In the genomic region with DNA sequence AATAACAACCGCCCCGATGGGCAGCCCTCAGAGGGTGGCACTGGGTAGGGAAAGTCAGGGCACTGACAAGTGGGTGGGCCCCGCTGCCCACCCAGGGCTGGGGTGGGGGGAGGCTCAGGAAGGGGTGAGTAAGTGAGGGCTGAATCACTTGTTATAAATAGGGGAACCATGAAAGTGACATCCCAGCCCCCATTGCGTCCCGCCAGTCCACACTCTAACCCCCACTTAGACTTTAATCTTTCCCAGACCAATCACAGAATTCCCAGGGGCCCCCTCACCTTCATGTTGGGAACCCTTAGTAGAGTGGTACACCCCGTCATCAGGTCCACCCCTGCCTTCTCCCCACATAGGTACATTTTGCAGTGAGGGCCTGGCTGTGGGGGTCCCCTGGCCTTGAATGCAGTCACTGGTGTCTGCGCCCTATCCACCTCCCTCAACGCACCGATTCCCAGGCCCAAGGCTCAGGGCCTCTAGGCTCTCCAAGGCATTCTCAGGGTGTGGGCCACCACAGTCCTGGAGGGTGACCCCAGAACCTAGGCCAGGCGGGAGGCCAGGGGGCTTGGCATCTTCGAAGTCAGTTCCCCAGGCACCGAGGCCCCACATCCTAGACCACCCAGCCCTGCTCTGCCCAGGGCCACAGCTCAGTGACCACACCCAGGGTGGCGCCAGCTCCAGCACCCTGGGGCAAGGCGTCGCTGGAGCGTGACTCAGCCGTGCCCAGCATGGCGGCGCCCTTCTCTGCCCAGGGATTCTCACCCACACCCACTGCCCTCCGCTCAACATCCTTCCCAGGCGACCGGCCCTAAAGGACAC, we compare ENCODE assay signal across 2 cellular contexts.
TF ChIP-seq lines count a peak whose summit lies in the region.

No MANE protein-coding gene starts in this region.

TF ChIP-seq in SK-N-SH, 30 proteins besides CTCF, POLR2A, EP300 and RAD21 (continued from another document):
- TF ChIP-seq, protein P1, sequence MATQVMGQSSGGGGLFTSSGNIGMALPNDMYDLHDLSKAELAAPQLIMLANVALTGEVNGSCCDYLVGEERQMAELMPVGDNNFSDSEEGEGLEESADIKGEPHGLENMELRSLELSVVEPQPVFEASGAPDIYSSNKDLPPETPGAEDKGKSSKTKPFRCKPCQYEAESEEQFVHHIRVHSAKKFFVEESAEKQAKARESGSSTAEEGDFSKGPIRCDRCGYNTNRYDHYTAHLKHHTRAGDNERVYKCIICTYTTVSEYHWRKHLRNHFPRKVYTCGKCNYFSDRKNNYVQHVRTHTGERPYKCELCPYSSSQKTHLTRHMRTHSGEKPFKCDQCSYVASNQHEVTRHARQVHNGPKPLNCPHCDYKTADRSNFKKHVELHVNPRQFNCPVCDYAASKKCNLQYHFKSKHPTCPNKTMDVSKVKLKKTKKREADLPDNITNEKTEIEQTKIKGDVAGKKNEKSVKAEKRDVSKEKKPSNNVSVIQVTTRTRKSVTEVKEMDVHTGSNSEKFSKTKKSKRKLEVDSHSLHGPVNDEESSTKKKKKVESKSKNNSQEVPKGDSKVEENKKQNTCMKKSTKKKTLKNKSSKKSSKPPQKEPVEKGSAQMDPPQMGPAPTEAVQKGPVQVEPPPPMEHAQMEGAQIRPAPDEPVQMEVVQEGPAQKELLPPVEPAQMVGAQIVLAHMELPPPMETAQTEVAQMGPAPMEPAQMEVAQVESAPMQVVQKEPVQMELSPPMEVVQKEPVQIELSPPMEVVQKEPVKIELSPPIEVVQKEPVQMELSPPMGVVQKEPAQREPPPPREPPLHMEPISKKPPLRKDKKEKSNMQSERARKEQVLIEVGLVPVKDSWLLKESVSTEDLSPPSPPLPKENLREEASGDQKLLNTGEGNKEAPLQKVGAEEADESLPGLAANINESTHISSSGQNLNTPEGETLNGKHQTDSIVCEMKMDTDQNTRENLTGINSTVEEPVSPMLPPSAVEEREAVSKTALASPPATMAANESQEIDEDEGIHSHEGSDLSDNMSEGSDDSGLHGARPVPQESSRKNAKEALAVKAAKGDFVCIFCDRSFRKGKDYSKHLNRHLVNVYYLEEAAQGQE (IDR thresholded peaks at IDR 0.05; ENCODE audit: low read depth, low read length), result no peak
- TF ChIP-seq, protein P2, sequence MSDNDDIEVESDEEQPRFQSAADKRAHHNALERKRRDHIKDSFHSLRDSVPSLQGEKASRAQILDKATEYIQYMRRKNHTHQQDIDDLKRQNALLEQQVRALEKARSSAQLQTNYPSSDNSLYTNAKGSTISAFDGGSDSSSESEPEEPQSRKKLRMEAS (IDR thresholded peaks at IDR 0.05; ENCODE audit: low read depth), result peak; percentile 72; the same call in 1 of the 2 replicates
- TF ChIP-seq GABPA (IDR thresholded peaks at IDR 0.05; ENCODE audit: low read depth) (no peak), YY1 (IDR thresholded peaks at IDR 0.05; ENCODE audit: low read depth) (peak; percentile 81), RFX5 (IDR thresholded peaks at IDR 0.05; ENCODE audit: low read length) (no peak), FOSL2 (IDR thresholded peaks at IDR 0.05; ENCODE audit: borderline replicate concordance, low read depth) (peak; percentile 67), JUND (IDR thresholded peaks at IDR 0.05) (peak; percentile 19; the same call in 1 of the 2 replicates), TAF1 (IDR thresholded peaks at IDR 0.05; ENCODE audit: borderline replicate concordance, low read depth, low read length) (no peak)
- TF ChIP-seq, protein P3, sequence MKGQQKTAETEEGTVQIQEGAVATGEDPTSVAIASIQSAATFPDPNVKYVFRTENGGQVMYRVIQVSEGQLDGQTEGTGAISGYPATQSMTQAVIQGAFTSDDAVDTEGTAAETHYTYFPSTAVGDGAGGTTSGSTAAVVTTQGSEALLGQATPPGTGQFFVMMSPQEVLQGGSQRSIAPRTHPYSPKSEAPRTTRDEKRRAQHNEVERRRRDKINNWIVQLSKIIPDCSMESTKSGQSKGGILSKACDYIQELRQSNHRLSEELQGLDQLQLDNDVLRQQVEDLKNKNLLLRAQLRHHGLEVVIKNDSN (IDR thresholded peaks at IDR 0.05; ENCODE audit: borderline replicate concordance, low read depth), result no peak

TF ChIP-seq in liver, 16 proteins besides CTCF, POLR2A, EP300 and RAD21 (continued from another document):
- TF ChIP-seq, protein P1 (IDR thresholded peaks at IDR 0.05), result no peak
- no peak for TF ChIP-seq GABPA (IDR thresholded peaks at IDR 0.05 in 1 of 2, conservative IDR thresholded peaks at IDR 0.05 in 1 of 2)
- TF ChIP-seq, protein P4, sequence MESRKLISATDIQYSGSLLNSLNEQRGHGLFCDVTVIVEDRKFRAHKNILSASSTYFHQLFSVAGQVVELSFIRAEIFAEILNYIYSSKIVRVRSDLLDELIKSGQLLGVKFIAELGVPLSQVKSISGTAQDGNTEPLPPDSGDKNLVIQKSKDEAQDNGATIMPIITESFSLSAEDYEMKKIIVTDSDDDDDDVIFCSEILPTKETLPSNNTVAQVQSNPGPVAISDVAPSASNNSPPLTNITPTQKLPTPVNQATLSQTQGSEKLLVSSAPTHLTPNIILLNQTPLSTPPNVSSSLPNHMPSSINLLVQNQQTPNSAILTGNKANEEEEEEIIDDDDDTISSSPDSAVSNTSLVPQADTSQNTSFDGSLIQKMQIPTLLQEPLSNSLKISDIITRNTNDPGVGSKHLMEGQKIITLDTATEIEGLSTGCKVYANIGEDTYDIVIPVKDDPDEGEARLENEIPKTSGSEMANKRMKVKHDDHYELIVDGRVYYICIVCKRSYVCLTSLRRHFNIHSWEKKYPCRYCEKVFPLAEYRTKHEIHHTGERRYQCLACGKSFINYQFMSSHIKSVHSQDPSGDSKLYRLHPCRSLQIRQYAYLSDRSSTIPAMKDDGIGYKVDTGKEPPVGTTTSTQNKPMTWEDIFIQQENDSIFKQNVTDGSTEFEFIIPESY (IDR thresholded peaks at IDR 0.05), result no peak
